In genomic region chr19:53311897-53312296, GRCh38 we compare ENCODE assay signal across 24 cellular contexts. TPM values are rescaled to one million over a fixed set of nuclear protein-coding genes. Genes with fewer than 3 reads are reported as not detected.
DNase-seq lines count a peak whose midpoint lies in the region; ATAC-seq, FAIRE-seq and TF ChIP-seq lines count a peak whose summit lies in the region.
"Had no signal": no experiment of that assay in that cellular context is flagged by ENCODE, and none has a peak within 500 bp of the region (broad histone marks: within the 10 kb centered on the region; RNA-seq: fewer than 3 reads in every experiment).

No MANE protein-coding gene starts in this region.

- H3K4ac ChIP-seq in IMR-90 (ENCODE audit: low read depth, low read length): no peak overlapping the region

- H3K56ac ChIP-seq in IMR-90 (ENCODE audit: extremely low read depth, insufficient read depth, low read length): no peak overlapping the region

- TF ChIP-seq POLR2A in IMR-90 (IDR thresholded peaks at IDR 0.05; ENCODE audit: low read depth, low read length): no peak
- no peak for TF ChIP-seq POLR2A in K562 (conservative IDR thresholded peaks at IDR 0.05)

- no peak overlapping the region for H3K23ac ChIP-seq in IMR-90 (ENCODE audit: low read depth, low read length)

- no peak overlapping the region for H2BK15ac ChIP-seq in IMR-90 (ENCODE audit: low read depth, low read length)

- H4K20me1 ChIP-seq in SK-N-SH (ENCODE audit: insufficient read depth): no peaks in the 10 kb centered on the region
- no peaks in the 10 kb centered on the region for H4K20me1 ChIP-seq in IMR-90 (ENCODE audit: insufficient read depth, low read length)
- no peaks in the 10 kb centered on the region for H4K20me1 ChIP-seq in K562 (replicated peaks; ENCODE audit: control insufficient read depth, insufficient read depth, low read length)

- H4K8ac ChIP-seq in IMR-90 (ENCODE audit: low read depth in 2 of 2, low read length in 2 of 2): no peak overlapping the region

- H2AK5ac ChIP-seq in IMR-90 (ENCODE audit: low read depth, low read length): no peak overlapping the region

- DNase-seq in SK-N-SH: no peak
- no peak for DNase-seq in IMR-90
- DNase-seq in K562 (ENCODE audit: extremely low read depth in 1 of 4, low spot score in 3 of 4): no peak
- no peak for DNase-seq in kidney
- DNase-seq: C1 segment of cervical spinal cord; Calu3; CD4-positive, alpha-beta memory T cell; COR-L47; DMS53; DMS79 treated with DMSO at 0.1 percent for 48 hours; GF-D8; GM23248; H7; HCEC 1CT had no signal

- H3K79me2 ChIP-seq in SK-N-SH (ENCODE audit: insufficient read depth): no peaks in the 10 kb centered on the region
- H3K79me2 ChIP-seq in K562 (ENCODE audit: control insufficient read depth, insufficient read depth, low read length): no peaks in the 10 kb centered on the region

- no peak overlapping the region for H2BK120ac ChIP-seq in IMR-90 (ENCODE audit: low read depth, low read length)

- no peak for FAIRE-seq in K562 (lab: Jason Lieb, UNC)
- no peak for FAIRE-seq in kidney (lab: Jason Lieb, UNC)
- FAIRE-seq: GM12892, GM19239, H1 had no signal

- H3K14ac ChIP-seq in IMR-90 (replicated peaks; ENCODE audit: low read depth, low read length): no peak overlapping the region

- H3K27me3 ChIP-seq in SK-N-SH (ENCODE audit: insufficient read depth) (no peaks in the 10 kb centered on the region; the same call in 1 of the 2 replicates), IMR-90 (ENCODE audit: control insufficient read depth, insufficient read depth, low read length) (no peaks in the 10 kb centered on the region), K562 (ENCODE audit: control insufficient read depth in 2 of 2, insufficient read depth in 2 of 2, low read length in 2 of 2) (peaks cover 0 to 24% of the 10 kb centered on the region in 2 experiments; a peak in 2 of 5 replicates)

- H3K36me3 ChIP-seq in SK-N-SH (replicated peaks in 1 of 2; ENCODE audit: control insufficient read depth in 1 of 2, insufficient read depth in 2 of 2, low read length in 1 of 2) (no peaks in the 10 kb centered on the region), IMR-90 (ENCODE audit: control insufficient read depth, insufficient read depth, low read length) (no peaks in the 10 kb centered on the region), K562 (ENCODE audit: control insufficient read depth, insufficient read depth, low read length) (no peaks in the 10 kb centered on the region), kidney (ENCODE audit: control insufficient read depth in 1 of 2, insufficient read depth in 2 of 2, low read length in 2 of 2) (no peaks in the 10 kb centered on the region)

- peak overlapping the region in 1 of 2 experiments; percentile 26; a peak in 1 of 4 replicates for H3K4me3 ChIP-seq in SK-N-SH (ENCODE audit: low read depth in 2 of 2, low read length in 1 of 2)
- H3K4me3 ChIP-seq in IMR-90 (ENCODE audit: insufficient read depth, low read depth, low read length): no peak overlapping the region
- H3K4me3 ChIP-seq in K562: no peak overlapping the region
- H3K4me3 ChIP-seq in kidney (ENCODE audit: low read length in 2 of 2): no peak overlapping the region
- H3K4me3 ChIP-seq: GM23248 had no signal

- TF ChIP-seq RAD21 in SK-N-SH (IDR thresholded peaks at IDR 0.05; ENCODE audit: low read length) (no peak), IMR-90 (IDR thresholded peaks at IDR 0.05; ENCODE audit: low read length) (no peak), K562 (CRISPR knock-in tag; conservative IDR thresholded peaks at IDR 0.05 in 1 of 2, IDR thresholded peaks at IDR 0.05 in 1 of 2) (no peak)

- H3K79me1 ChIP-seq in IMR-90 (ENCODE audit: low read depth in 1 of 2, low read length in 2 of 2): no peaks in the 10 kb centered on the region

- 24% methylated on average over 12 of the region's 12 CpGs for whole genome bisulfite sequencing in SK-N-SH (ENCODE audit: low lambda C conversion rate)
- 81% methylated on average over 6 of the region's 12 CpGs; no CpG with 5 or more reads in 1 of the 2 experiments for whole genome bisulfite sequencing in IMR-90 (ENCODE audit: extremely low coverage in 2 of 2, insufficient read length in 1 of 2), 2 experiments
- 0% methylated on average over 12 of the region's 12 CpGs for WGBS in K562 (ENCODE audit: insufficient coverage, low coverage, missing lambda C conversion rate)

- no peak overlapping the region for H4K5ac ChIP-seq in IMR-90 (ENCODE audit: low read depth, low read length)

- no peak overlapping the region for H3K9ac ChIP-seq in SK-N-SH
- no peak overlapping the region for H3K9ac ChIP-seq in IMR-90 (ENCODE audit: low read depth, low read length)
- no peak overlapping the region for H3K9ac ChIP-seq in K562 (ENCODE audit: insufficient read depth in 1 of 2, low read depth in 2 of 2, low read length in 2 of 2)
- H3K9ac ChIP-seq in kidney (ENCODE audit: low read length in 2 of 2): no peak overlapping the region
- H3K9ac ChIP-seq: GM23248 had no signal

- ATAC-seq in SK-N-SH treated with all-trans-retinoic acid at 6 μM for 48 hours: no peak
- no peak for ATAC-seq in IMR-90 (ENCODE audit: low read depth)
- ATAC-seq in K562: no peak
- ATAC-seq in HG03159 (IDR thresholded peaks at IDR 0.05; ENCODE audit: unreplicated experiment): no peak

- H3K9me3 ChIP-seq in SK-N-SH (no peaks in the 10 kb centered on the region), IMR-90 (ENCODE audit: control insufficient read depth, insufficient read depth, low read length) (peaks cover 11% of the 10 kb centered on the region), K562 (replicated peaks; ENCODE audit: control insufficient read depth, insufficient read depth, low read depth, low read length) (peaks cover 2% of the 10 kb centered on the region), kidney (ENCODE audit: control insufficient read depth in 1 of 2, low read length in 2 of 2) (no peaks in the 10 kb centered on the region)

- dilution Hi-C loops in IMR-90 (cut with HindIII; ENCODE audit: low sequenced_read_pairs, unreplicated experiment): no loop called here

- H3K9me2 ChIP-seq in SK-N-SH: no peaks in the 10 kb centered on the region

- intact Hi-C loops in IMR-90 (cut with micrococcal nuclease): no loop called here
- intact Hi-C loops in K562 (cut with micrococcal nuclease): no loop called here
- intact Hi-C loops in kidney (cut with DNase I): no loop called here

- H3K4me1 ChIP-seq in SK-N-SH (ENCODE audit: control insufficient read depth in 1 of 2, insufficient read depth in 2 of 2, low read depth in 1 of 2, low read length in 1 of 2) (peaks cover 0 to 3% of the 10 kb centered on the region in 2 experiments; a peak in 1 of 4 replicates), IMR-90 (ENCODE audit: control insufficient read depth, insufficient read depth, low read length) (no peaks in the 10 kb centered on the region), K562 (replicated peaks in 1 of 2; ENCODE audit: control insufficient read depth in 2 of 2, insufficient read depth in 2 of 2, low read length in 2 of 2) (peaks cover 0 to 7% of the 10 kb centered on the region in 2 experiments; a peak in 2 of 5 replicates), kidney (ENCODE audit: control insufficient read depth in 1 of 2, insufficient read depth in 1 of 2, low read depth in 1 of 2, low read length in 2 of 2) (no peaks in the 10 kb centered on the region)

- no peak overlapping the region for H2BK20ac ChIP-seq in IMR-90 (ENCODE audit: low read depth, low read length)

- no peak for TF ChIP-seq CTCF in SK-N-SH (IDR thresholded peaks at IDR 0.05)
- TF ChIP-seq CTCF in IMR-90 (conservative IDR thresholded peaks at IDR 0.05; ENCODE audit: low read depth, low read length): no peak
- no peak for TF ChIP-seq CTCF in K562 (IDR thresholded peaks at IDR 0.05 in 2 of 3, conservative IDR thresholded peaks at IDR 0.05 in 1 of 3; ENCODE audit: insufficient read depth in 2 of 3, low read depth in 1 of 3, low read length in 3 of 3)
- TF ChIP-seq CTCF in kidney (IDR thresholded peaks at IDR 0.05; ENCODE audit: borderline replicate concordance, extremely low read depth, insufficient read depth): no peak

- H3K27ac ChIP-seq in SK-N-SH (ENCODE audit: low read depth in 2 of 2, low read length in 1 of 2) (no peak overlapping the region), IMR-90 (ENCODE audit: insufficient read depth, low read length) (no peak overlapping the region), K562 (ENCODE audit: extremely low read depth, low read depth, low read length) (no peak overlapping the region), kidney (ENCODE audit: low read depth in 2 of 2, low read length in 2 of 2) (no peak overlapping the region)
- H3K27ac ChIP-seq: GM23248 had no signal

- H2AFZ ChIP-seq in SK-N-SH (ENCODE audit: low read depth) (no peak overlapping the region), IMR-90 (replicated peaks; ENCODE audit: low read length, poor library complexity) (no peak overlapping the region), K562 (ENCODE audit: low read depth, low read length) (no peak overlapping the region)
- H2AFZ ChIP-seq: GM23248 had no signal

- H3K9me1 ChIP-seq in IMR-90 (ENCODE audit: insufficient read depth, low read length) (no peaks in the 10 kb centered on the region), K562 (ENCODE audit: control insufficient read depth, insufficient read depth, low read length) (no peaks in the 10 kb centered on the region)

- no peak overlapping the region for H2AK9ac ChIP-seq in IMR-90 (replicated peaks; ENCODE audit: low read depth, low read length, poor library complexity)

- no peak overlapping the region for H4K91ac ChIP-seq in IMR-90 (ENCODE audit: insufficient read depth, low read depth, low read length)

- H2BK5ac ChIP-seq in IMR-90 (ENCODE audit: low read depth, low read length, poor library complexity, severe bottlenecking): peak overlapping the region; percentile 45

- in situ Hi-C loops in IMR-90 (cut with MboI; ENCODE audit: low sequenced_read_pairs): no loop called here
- in situ Hi-C loops in K562 (cut with MboI): no loop called here

- TF ChIP-seq EP300 in SK-N-SH (IDR thresholded peaks at IDR 0.05; ENCODE audit: borderline replicate concordance in 1 of 2, low read depth in 1 of 2, low read length in 1 of 2) (no peak), K562 (IDR thresholded peaks at IDR 0.05; ENCODE audit: low read length) (no peak)

- POLR2A ChIA-PET in SK-N-SH (lab: Yijun Ruan, JAX) (no interaction called here), IMR-90 (lab: Charles Lee; ENCODE audit: unreplicated experiment) (no interaction called here), K562 (lab: Yijun Ruan, JAX) (no interaction called here)

- CTCF ChIA-PET in SK-N-SH (lab: Yijun Ruan, JAX): no interaction called here
- CTCF ChIA-PET in IMR-90 (lab: Yijun Ruan, JAX): interaction anchor here (1.5 kb wide), 1 partner anchor 10 kb away, joined by 3 read pairs; no protein-coding TSS in a partner anchor
- CTCF ChIA-PET in K562 (lab: Yijun Ruan, JAX; ENCODE audit: low intra/inter-chr PET ratio): no interaction called here

- H3K4me2 ChIP-seq in SK-N-SH (peak overlapping the region; percentile 25; the same call in 1 of the 2 replicates), IMR-90 (ENCODE audit: low read depth, low read length) (no peak overlapping the region), K562 (ENCODE audit: insufficient read depth, low read length) (no peak overlapping the region)

- no peaks in the 10 kb centered on the region for H3F3A ChIP-seq in SK-N-SH (replicated peaks; ENCODE audit: insufficient read depth)

- no TSS peak for BruUV-seq in IMR-90 (replicated peaks; lab: Mats Ljungman, UMichigan)
- no TSS peak for BruUV-seq in K562 (replicated peaks; lab: Mats Ljungman, UMichigan)

- H3K18ac ChIP-seq in IMR-90 (ENCODE audit: low read depth, low read length): no peak overlapping the region

RNA-seq across cellular contexts. Expression of gene ZNF845, which starts 21.7 kb away (rescaled TPM):
- polyA plus RNA-seq in SK-N-SH (2012; rRNA removed): 0.77 and 0.94 TPM in 2 replicates
- 1.3 TPM in 2 replicates for polyA plus RNA-seq in SK-N-SH (2012; cell fraction: cytosol; rRNA removed)
- 0.29 and 0.82 TPM in 2 replicates for polyA plus RNA-seq in SK-N-SH (2012; cell fraction: nucleus; rRNA removed)
- total RNA-seq in IMR-90 (2012; rRNA removed): 9.5 and 13.1 TPM in 2 replicates
- polyA plus RNA-seq in IMR-90 (2012; rRNA removed): 0.79 and 1.2 TPM in 2 replicates
- polyA plus RNA-seq in IMR-90 (2012; cell fraction: cytosol; rRNA removed): 0.14 TPM in 2 replicates
- polyA plus RNA-seq in IMR-90 (2012; cell fraction: nucleus; rRNA removed; ENCODE audit: low replicate concordance): 0.09 and 0.79 TPM in 2 replicates
- total RNA-seq in K562 (2011; cell fraction: chromatin; rRNA removed; ENCODE audit: low replicate concordance): 3.8 and 20.2 TPM in 2 replicates
- 3.3 and 5.1 TPM in 2 replicates for total RNA-seq in K562 (2011; cell fraction: nucleolus; rRNA removed)
- total RNA-seq in K562 (2011; cell fraction: nucleoplasm; rRNA removed): 5.7 and 5.9 TPM in 2 replicates
- total RNA-seq in K562 (2014; rRNA removed): 4.1 and 4.8 TPM in 2 replicates
- 13.2 and 15.8 TPM in 2 replicates for total RNA-seq in K562 (2014; rRNA removed; fragmentation: Illumina TruSeq; extraction: Trizol)
- total RNA-seq in K562 (2015; rRNA removed; fragmentation: Illumina TruSeq; extraction: Trizol): 9.3 and 10.8 TPM in 2 replicates
- total RNA-seq in K562 (2021): 5.8 and 6.7 TPM in 2 replicates
- polyA plus RNA-seq in K562 (2011; rRNA removed): 6.0 and 8.9 TPM in 2 replicates
- 0.98 and 2.0 TPM in 2 replicates for polyA plus RNA-seq in K562 (2011; cell fraction: cytosol; rRNA removed)
- 2.3 and 2.6 TPM in 2 replicates for polyA plus RNA-seq in K562 (2011; cell fraction: nucleus; rRNA removed)
- polyA plus RNA-seq in K562 (2012): 3.6 and 4.1 TPM in 2 replicates
- polyA plus RNA-seq in K562 (2014; fragmentation: Illumina TruSeq; extraction: Trizol): 6.4 and 7.1 TPM in 2 replicates
- 1 to 10 TPM; 1.9 to 3.9 TPM for polyA plus RNA-seq in K562 (2014; fragmentation: Nextera tagmentation; extraction: Ambion mirVana)
- polyA plus RNA-seq in K562 (2014; rRNA removed): 2.9 and 3.2 TPM in 2 replicates
- polyA minus RNA-seq in K562 (2011; rRNA and poly(A)+ RNA removed): 27.0 and 29.2 TPM in 2 replicates
- 5.4 and 6.8 TPM in 2 replicates for polyA minus RNA-seq in K562 (2011; cell fraction: cytosol; rRNA and poly(A)+ RNA removed)
- 4.8 and 8.1 TPM in 2 replicates for polyA minus RNA-seq in K562 (2011; cell fraction: nucleus; rRNA and poly(A)+ RNA removed)
- 9.2 TPM for total RNA-seq in kidney
- 1.9 TPM for polyA plus RNA-seq in kidney (ENCODE audit: insufficient read depth, low read depth, low replicate concordance)

RNA-seq across cellular contexts. Expression of gene VN1R4, which starts 44.4 kb away (rescaled TPM):
- polyA plus RNA-seq in SK-N-SH (2012; rRNA removed) (not detected in 2 replicates), IMR-90 (2012; rRNA removed) (not detected in 2 replicates), K562 (2011; rRNA removed) (not detected in 2 replicates), K562 (2014; fragmentation: Illumina TruSeq; extraction: Trizol) (not detected in 2 replicates), K562 (2014; fragmentation: Nextera tagmentation; extraction: Ambion mirVana) (not detected), K562 (2014; rRNA removed) (not detected in 2 replicates), kidney (ENCODE audit: insufficient read depth, low read depth, low replicate concordance) (not detected)
- polyA plus RNA-seq in SK-N-SH (2012; cell fraction: cytosol; rRNA removed): not detected in 2 replicates
- not detected in 2 replicates for polyA plus RNA-seq in SK-N-SH (2012; cell fraction: nucleus; rRNA removed)
- total RNA-seq in IMR-90 (2012; rRNA removed) (not detected in 2 replicates), K562 (2014; rRNA removed) (not detected in 2 replicates), K562 (2014; rRNA removed; fragmentation: Illumina TruSeq; extraction: Trizol) (not detected in 2 replicates), K562 (2015; rRNA removed; fragmentation: Illumina TruSeq; extraction: Trizol) (not detected in 2 replicates), K562 (2021) (not detected in 2 replicates), kidney (not detected)
- polyA plus RNA-seq in IMR-90 (2012; cell fraction: cytosol; rRNA removed): not detected in 2 replicates
- polyA plus RNA-seq in IMR-90 (2012; cell fraction: nucleus; rRNA removed; ENCODE audit: low replicate concordance): not detected in 2 replicates
- total RNA-seq in K562 (2011; cell fraction: chromatin; rRNA removed; ENCODE audit: low replicate concordance): not detected in 2 replicates
- total RNA-seq in K562 (2011; cell fraction: nucleolus; rRNA removed): not detected in 2 replicates
- not detected in 2 replicates for total RNA-seq in K562 (2011; cell fraction: nucleoplasm; rRNA removed)
- polyA plus RNA-seq in K562 (2011; cell fraction: cytosol; rRNA removed): not detected in 2 replicates
- polyA plus RNA-seq in K562 (2011; cell fraction: nucleus; rRNA removed): not detected in 2 replicates
- not detected in 2 replicates for polyA plus RNA-seq in K562 (2012)
- not detected in 2 replicates for polyA minus RNA-seq in K562 (2011; rRNA and poly(A)+ RNA removed)
- not detected in 2 replicates for polyA minus RNA-seq in K562 (2011; cell fraction: cytosol; rRNA and poly(A)+ RNA removed)
- polyA minus RNA-seq in K562 (2011; cell fraction: nucleus; rRNA and poly(A)+ RNA removed): not detected in 2 replicates
- total RNA-seq: A172; A673; Calu3; CD4-positive, alpha-beta memory T cell; Daoy; G401; GM23248; H1; H7 had no signal
- polyA plus RNA-seq: BJ; CD4-positive, alpha-beta memory T cell; GM23248; H1 had no signal

RNA-seq across cellular contexts. Expression of gene ZNF525, which starts 53.6 kb away (rescaled TPM):
- polyA plus RNA-seq in SK-N-SH (2012; rRNA removed): 2.5 and 3.9 TPM in 2 replicates
- polyA plus RNA-seq in SK-N-SH (2012; cell fraction: cytosol; rRNA removed): 3.1 and 3.2 TPM in 2 replicates
- 3.4 and 6.6 TPM in 2 replicates for polyA plus RNA-seq in SK-N-SH (2012; cell fraction: nucleus; rRNA removed)
- total RNA-seq in IMR-90 (2012; rRNA removed): 4.5 and 6.7 TPM in 2 replicates
- polyA plus RNA-seq in IMR-90 (2012; rRNA removed): 1.3 and 1.4 TPM in 2 replicates
- 0.13 and 0.32 TPM in 2 replicates for polyA plus RNA-seq in IMR-90 (2012; cell fraction: cytosol; rRNA removed)
- polyA plus RNA-seq in IMR-90 (2012; cell fraction: nucleus; rRNA removed; ENCODE audit: low replicate concordance): 0.23 and 4.6 TPM in 2 replicates
- total RNA-seq in K562 (2011; cell fraction: chromatin; rRNA removed; ENCODE audit: low replicate concordance): 12.6 and 34.8 TPM in 2 replicates
- 6.3 and 10.8 TPM in 2 replicates for total RNA-seq in K562 (2011; cell fraction: nucleolus; rRNA removed)
- 17.3 and 18.7 TPM in 2 replicates for total RNA-seq in K562 (2011; cell fraction: nucleoplasm; rRNA removed)
- total RNA-seq in K562 (2014; rRNA removed): 4.1 and 6.9 TPM in 2 replicates
- total RNA-seq in K562 (2014; rRNA removed; fragmentation: Illumina TruSeq; extraction: Trizol): 11.0 and 12.0 TPM in 2 replicates
- 5.7 and 6.7 TPM in 2 replicates for total RNA-seq in K562 (2015; rRNA removed; fragmentation: Illumina TruSeq; extraction: Trizol)
- 6.5 and 6.7 TPM in 2 replicates for total RNA-seq in K562 (2021)
- polyA plus RNA-seq in K562 (2011; rRNA removed): 6.4 and 10.8 TPM in 2 replicates
- polyA plus RNA-seq in K562 (2011; cell fraction: cytosol; rRNA removed): 1.4 and 2.7 TPM in 2 replicates
- 5.9 and 6.6 TPM in 2 replicates for polyA plus RNA-seq in K562 (2011; cell fraction: nucleus; rRNA removed)
- polyA plus RNA-seq in K562 (2012): 3.4 and 4.3 TPM in 2 replicates
- 6.5 and 7.0 TPM in 2 replicates for polyA plus RNA-seq in K562 (2014; fragmentation: Illumina TruSeq; extraction: Trizol)
- 1 to 10 TPM; 1.5 to 2.5 TPM for polyA plus RNA-seq in K562 (2014; fragmentation: Nextera tagmentation; extraction: Ambion mirVana)
- polyA plus RNA-seq in K562 (2014; rRNA removed): 4.5 and 5.4 TPM in 2 replicates
- polyA minus RNA-seq in K562 (2011; rRNA and poly(A)+ RNA removed): 14.5 and 16.1 TPM in 2 replicates
- polyA minus RNA-seq in K562 (2011; cell fraction: cytosol; rRNA and poly(A)+ RNA removed): 2.2 and 5.0 TPM in 2 replicates
- 5.3 and 7.7 TPM in 2 replicates for polyA minus RNA-seq in K562 (2011; cell fraction: nucleus; rRNA and poly(A)+ RNA removed)
- 17.2 TPM for total RNA-seq in kidney
- 3.9 TPM for polyA plus RNA-seq in kidney (ENCODE audit: insufficient read depth, low read depth, low replicate concordance)

RNA-seq across cellular contexts. Expression of gene VN1R2, which starts 53.8 kb away (rescaled TPM):
- not detected in 2 replicates for polyA plus RNA-seq in SK-N-SH (2012; rRNA removed)
- not detected in 2 replicates for polyA plus RNA-seq in SK-N-SH (2012; cell fraction: cytosol; rRNA removed)
- polyA plus RNA-seq in SK-N-SH (2012; cell fraction: nucleus; rRNA removed): not detected in 2 replicates
- total RNA-seq in IMR-90 (2012; rRNA removed): not detected in 2 replicates
- polyA plus RNA-seq in IMR-90 (2012; rRNA removed): not detected in 2 replicates
- not detected in 2 replicates for polyA plus RNA-seq in IMR-90 (2012; cell fraction: cytosol; rRNA removed)
- polyA plus RNA-seq in IMR-90 (2012; cell fraction: nucleus; rRNA removed; ENCODE audit: low replicate concordance): not detected in 2 replicates
- total RNA-seq in K562 (2011; cell fraction: chromatin; rRNA removed; ENCODE audit: low replicate concordance): not detected in 2 replicates
- total RNA-seq in K562 (2011; cell fraction: nucleolus; rRNA removed): not detected in 2 replicates
- total RNA-seq in K562 (2011; cell fraction: nucleoplasm; rRNA removed): not detected in 2 replicates
- total RNA-seq in K562 (2014; rRNA removed): not detected in 2 replicates
- total RNA-seq in K562 (2014; rRNA removed; fragmentation: Illumina TruSeq; extraction: Trizol): not detected in 2 replicates
- total RNA-seq in K562 (2015; rRNA removed; fragmentation: Illumina TruSeq; extraction: Trizol): not detected in 2 replicates
- total RNA-seq in K562 (2021): not detected in 2 replicates
- not detected in 2 replicates for polyA plus RNA-seq in K562 (2011; rRNA removed)
- polyA plus RNA-seq in K562 (2011; cell fraction: cytosol; rRNA removed): not detected in 2 replicates
- polyA plus RNA-seq in K562 (2011; cell fraction: nucleus; rRNA removed): not detected in 2 replicates
- polyA plus RNA-seq in K562 (2012): not detected in 2 replicates
- polyA plus RNA-seq in K562 (2014; fragmentation: Illumina TruSeq; extraction: Trizol): not detected in 2 replicates
- not detected for polyA plus RNA-seq in K562 (2014; fragmentation: Nextera tagmentation; extraction: Ambion mirVana)
- polyA plus RNA-seq in K562 (2014; rRNA removed): not detected in 2 replicates
- polyA minus RNA-seq in K562 (2011; rRNA and poly(A)+ RNA removed): not detected in 2 replicates
- not detected in 2 replicates for polyA minus RNA-seq in K562 (2011; cell fraction: cytosol; rRNA and poly(A)+ RNA removed)
- not detected in 2 replicates for polyA minus RNA-seq in K562 (2011; cell fraction: nucleus; rRNA and poly(A)+ RNA removed)
- total RNA-seq in kidney: not detected
- polyA plus RNA-seq in kidney (ENCODE audit: insufficient read depth, low read depth, low replicate concordance): not detected
- total RNA-seq: A172; A673; Calu3; CD4-positive, alpha-beta memory T cell; Daoy; G401; GM23248; H1; H7 had no signal
- polyA plus RNA-seq: BJ; CD4-positive, alpha-beta memory T cell; GM23248; H1 had no signal

RNA-seq across cellular contexts. Expression of gene ZNF677, which starts 57.2 kb away (rescaled TPM):
- polyA plus RNA-seq in SK-N-SH (2012; rRNA removed) (6.8 and 10.7 TPM in 2 replicates), IMR-90 (2012; rRNA removed) (6.0 and 6.8 TPM in 2 replicates), K562 (2011; rRNA removed) (0.26 and 2.2 TPM in 2 replicates), K562 (2014; fragmentation: Illumina TruSeq; extraction: Trizol) (2.0 and 2.3 TPM in 2 replicates), K562 (2014; fragmentation: Nextera tagmentation; extraction: Ambion mirVana) (1 to 10 TPM; 1.8 to 2.1 TPM), K562 (2014; rRNA removed) (1.6 and 4.0 TPM in 2 replicates), kidney (ENCODE audit: insufficient read depth, low read depth, low replicate concordance) (6.5 TPM)
- polyA plus RNA-seq in SK-N-SH (2012; cell fraction: cytosol; rRNA removed): 10.5 and 11.2 TPM in 2 replicates
- 5.6 and 10.6 TPM in 2 replicates for polyA plus RNA-seq in SK-N-SH (2012; cell fraction: nucleus; rRNA removed)
- total RNA-seq in IMR-90 (2012; rRNA removed) (7.0 and 7.5 TPM in 2 replicates), K562 (2014; rRNA removed) (1.5 and 1.6 TPM in 2 replicates), K562 (2014; rRNA removed; fragmentation: Illumina TruSeq; extraction: Trizol) (2.3 and 3.2 TPM in 2 replicates), K562 (2015; rRNA removed; fragmentation: Illumina TruSeq; extraction: Trizol) (1.1 and 1.5 TPM in 2 replicates), K562 (2021) (1.5 and 2.1 TPM in 2 replicates), kidney (24.3 TPM)
- polyA plus RNA-seq in IMR-90 (2012; cell fraction: cytosol; rRNA removed): 2.0 and 2.4 TPM in 2 replicates
- 1.9 and 13.1 TPM in 2 replicates for polyA plus RNA-seq in IMR-90 (2012; cell fraction: nucleus; rRNA removed; ENCODE audit: low replicate concordance)
- total RNA-seq in K562 (2011; cell fraction: chromatin; rRNA removed; ENCODE audit: low replicate concordance): 2.0 and 3.0 TPM in 2 replicates
- 1.5 and 2.6 TPM in 2 replicates for total RNA-seq in K562 (2011; cell fraction: nucleolus; rRNA removed)
- 3.4 and 3.5 TPM in 2 replicates for total RNA-seq in K562 (2011; cell fraction: nucleoplasm; rRNA removed)
- polyA plus RNA-seq in K562 (2011; cell fraction: cytosol; rRNA removed): 0.03 and 0.55 TPM in 2 replicates
- polyA plus RNA-seq in K562 (2011; cell fraction: nucleus; rRNA removed): 0.08 and 0.84 TPM in 2 replicates
- 1.3 and 3.7 TPM in 2 replicates for polyA plus RNA-seq in K562 (2012)
- 1.3 TPM in 1 of 2 replicates, not detected in the other for polyA minus RNA-seq in K562 (2011; rRNA and poly(A)+ RNA removed)
- polyA minus RNA-seq in K562 (2011; cell fraction: cytosol; rRNA and poly(A)+ RNA removed): not detected in 2 replicates
- 0.67 TPM in 1 of 2 replicates, not detected in the other for polyA minus RNA-seq in K562 (2011; cell fraction: nucleus; rRNA and poly(A)+ RNA removed)
- total RNA-seq: Calu3, G401 had no signal

Comparison
In these comparisons a context has a peak if more than half of its experiments do, and no peak if none do; other contexts are left out.
1. Of the 27 proteins assayed by ChIP-seq in both K562 and SK-N-SH: peak only in K562: JUND; only in SK-N-SH: none; in both: none; in neither: 26.